8 cellular contexts compared by ENCODE assay signal in genomic region chr1:214440219-214440965, GRCh38.
A peak's percentile ranks its signal among the peaks of the same experiment; 100 is the strongest.
DNase-seq lines count a peak whose midpoint lies in the region; ATAC-seq and TF ChIP-seq lines count a peak whose summit lies in the region.

No MANE protein-coding gene starts in this region.

- no peak overlapping the region for H3K4me3 ChIP-seq in urinary bladder (ENCODE audit: low read depth, low read length)

- peaks cover 27% of the 10 kb centered on the region for H3K4me1 Mint-ChIP-seq in activated naive CD4-positive, alpha-beta T cell treated with anti-CD3 and anti-CD28 coated beads, Interleukin-2, amount 50 U/mL, for 24 hours
- peaks cover 43% of the 10 kb centered on the region for H3K4me1 Mint-ChIP-seq in activated CD8-positive, alpha-beta T cell treated with anti-CD3 and anti-CD28 coated beads for 36 hours (ENCODE audit: low read depth)

- peaks cover 10% of the 10 kb centered on the region for H3K27me3 Mint-ChIP-seq in activated naive CD4-positive, alpha-beta T cell treated with anti-CD3 and anti-CD28 coated beads, Interleukin-2, amount 50 U/mL, for 24 hours
- peaks cover 4% of the 10 kb centered on the region for H3K27me3 Mint-ChIP-seq in activated CD8-positive, alpha-beta T cell treated with anti-CD3 and anti-CD28 coated beads for 36 hours

- DNase-seq in activated naive CD4-positive, alpha-beta T cell treated with anti-CD3 and anti-CD28 coated beads, Interleukin-2, amount 50 U/mL, for 16 hours: no peak
- no peak for DNase-seq in activated CD8-positive, alpha-beta T cell treated with anti-CD3 and anti-CD28 coated beads for 36 hours
- DNase-seq in kidney tubule cell (ENCODE audit: low spot score) (peak; percentile 39), NCI-H2081 treated with DMSO at 0.1 percent for 48 hours (lab: John Stamatoyannopoulos, UW) (no peak)

- peak overlapping the region; percentile 26 for H3K27ac Mint-ChIP-seq in activated naive CD4-positive, alpha-beta T cell treated with anti-CD3 and anti-CD28 coated beads, Interleukin-2, amount 50 U/mL, for 24 hours
- peak overlapping the region; percentile 90 for H3K27ac Mint-ChIP-seq in activated CD8-positive, alpha-beta T cell treated with anti-CD3 and anti-CD28 coated beads for 36 hours

- H3K4me1 ChIP-seq in urinary bladder (ENCODE audit: insufficient read depth): no peaks in the 10 kb centered on the region

- no peak for ATAC-seq in activated CD8-positive, alpha-beta T cell treated with anti-CD3 and anti-CD28 coated beads for 36 hours
- ATAC-seq in GM21381 (IDR thresholded peaks at IDR 0.05; ENCODE audit: unreplicated experiment) (no peak), HG03108 (IDR thresholded peaks at IDR 0.05; ENCODE audit: unreplicated experiment) (no peak)

- POLR2A ChIA-PET in activated CD8-positive, alpha-beta T cell treated with anti-CD3 and anti-CD28 coated beads for 36 hours (lab: Charles Lee): no interaction called here

- WGBS in urinary bladder: 65% methylated on average over 4 of the region's 4 CpGs

- no peak for TF ChIP-seq CTCF in activated CD8-positive, alpha-beta T cell treated with anti-CD3 and anti-CD28 coated beads for 36 hours (IDR thresholded peaks at IDR 0.05)

- no peak overlapping the region for H3K4me3 Mint-ChIP-seq in activated naive CD4-positive, alpha-beta T cell treated with anti-CD3 and anti-CD28 coated beads, Interleukin-2, amount 50 U/mL, for 24 hours
- peak overlapping the region; percentile 17 for H3K4me3 Mint-ChIP-seq in activated CD8-positive, alpha-beta T cell treated with anti-CD3 and anti-CD28 coated beads for 36 hours

- no peaks in the 10 kb centered on the region for H3K36me3 Mint-ChIP-seq in activated naive CD4-positive, alpha-beta T cell treated with anti-CD3 and anti-CD28 coated beads, Interleukin-2, amount 50 U/mL, for 24 hours
- H3K36me3 Mint-ChIP-seq in activated CD8-positive, alpha-beta T cell treated with anti-CD3 and anti-CD28 coated beads for 36 hours (ENCODE audit: low read depth): no peaks in the 10 kb centered on the region

- H3K36me3 ChIP-seq in urinary bladder (ENCODE audit: insufficient read depth): no peaks in the 10 kb centered on the region

- no peaks in the 10 kb centered on the region for H3K9me3 Mint-ChIP-seq in activated naive CD4-positive, alpha-beta T cell treated with anti-CD3 and anti-CD28 coated beads, Interleukin-2, amount 50 U/mL, for 24 hours
- H3K9me3 Mint-ChIP-seq in activated CD8-positive, alpha-beta T cell treated with anti-CD3 and anti-CD28 coated beads for 36 hours: no peaks in the 10 kb centered on the region

- intact Hi-C loops in activated CD8-positive, alpha-beta T cell treated with anti-CD3 and anti-CD28 coated beads for 36 hours (cut with micrococcal nuclease): no loop called here

- peak overlapping the region; percentile 50 for H3K27ac ChIP-seq in urinary bladder (ENCODE audit: low read depth)

- CTCF ChIA-PET in activated CD8-positive, alpha-beta T cell treated with anti-CD3 and anti-CD28 coated beads for 36 hours (lab: Charles Lee): interaction anchor here (2.0 kb wide), 1 partner anchor 145 kb away, joined by 6 read pairs; no protein-coding TSS in a partner anchor
